18 cellular contexts compared by ENCODE assay signal in genomic region chr20:13395232-13395631, GRCh38.
A peak's percentile ranks its signal among the peaks of the same experiment; 100 is the strongest.
DNase-seq lines count a peak whose midpoint lies in the region; ATAC-seq, FAIRE-seq and TF ChIP-seq lines count a peak whose summit lies in the region.
"Had no signal": no experiment of that assay in that cellular context is flagged by ENCODE, and none has a peak within 500 bp of the region (broad histone marks: within the 10 kb centered on the region; RNA-seq: fewer than 3 reads in every experiment).

No MANE protein-coding gene starts in this region.

- H3K4me1 Mint-ChIP-seq in HFFc6 (ENCODE audit: low read depth), result peaks cover 39% of the 10 kb centered on the region
- H3K4me1 Mint-ChIP-seq: CD4-positive, alpha-beta memory T cell had no signal

- H3K9me3 ChIP-seq in HepG2 (ENCODE audit: low read length), result no peaks in the 10 kb centered on the region
- no peaks in the 10 kb centered on the region for H3K9me3 ChIP-seq in right lobe of liver
- H3K9me3 ChIP-seq in MM.1S (replicated peaks; ENCODE audit: insufficient read depth, low read length), result no peaks in the 10 kb centered on the region
- H3K9me3 ChIP-seq in smooth muscle cell (replicated peaks; ENCODE audit: low read depth), result no peaks in the 10 kb centered on the region
- H3K9me3 ChIP-seq in hepatocyte (ENCODE audit: low read depth), result no peaks in the 10 kb centered on the region
- H3K9me3 ChIP-seq: HAP-1 had no signal

- POLR2A ChIA-PET in HepG2 (lab: Yijun Ruan, JAX), result no interaction called here

- H3K4me3 ChIP-seq in HepG2 (replicated peaks in 1 of 3; ENCODE audit: insufficient read depth in 1 of 3, low read depth in 2 of 3, low read length in 3 of 3) (no peak overlapping the region), right lobe of liver (no peak overlapping the region), MM.1S (ENCODE audit: low read length) (no peak overlapping the region), smooth muscle cell (no peak overlapping the region), hepatocyte (no peak overlapping the region)
- H3K4me3 ChIP-seq: HAP-1 had no signal

- H3K9ac ChIP-seq in HepG2 (ENCODE audit: insufficient read depth, low read depth, low read length) (no peak overlapping the region), MM.1S (ENCODE audit: low read length) (no peak overlapping the region), smooth muscle cell (ENCODE audit: low read depth) (no peak overlapping the region)

- TF ChIP-seq POLR2A in HepG2 (IDR thresholded peaks at IDR 0.05; ENCODE audit: insufficient read depth in 1 of 2, low read depth in 2 of 2, low read length in 2 of 2) (no peak), right lobe of liver (IDR thresholded peaks at IDR 0.05) (no peak)

- no peak for TF ChIP-seq RAD21 in HepG2 (CRISPR knock-in tag; IDR thresholded peaks at IDR 0.05)

- H2AFZ ChIP-seq in HepG2 (ENCODE audit: low read length) (no peak overlapping the region), MM.1S (ENCODE audit: low read length) (no peak overlapping the region), smooth muscle cell (ENCODE audit: low read depth) (no peak overlapping the region), hepatocyte (no peak overlapping the region)

- H3K4me2 ChIP-seq in HepG2 (ENCODE audit: low read depth, low read length) (no peak overlapping the region), MM.1S (ENCODE audit: low read depth, low read length) (peak overlapping the region; percentile 40; the same call in 1 of the 2 replicates), smooth muscle cell (no peak overlapping the region), hepatocyte (no peak overlapping the region)

- no peaks in the 10 kb centered on the region for H3K27me3 Mint-ChIP-seq in HFFc6 (ENCODE audit: insufficient read depth)
- H3K27me3 Mint-ChIP-seq: CD4-positive, alpha-beta memory T cell had no signal

- H3K27ac ChIP-seq in HepG2 (ENCODE audit: extremely low read length, insufficient read depth, low read length) (no peak overlapping the region), right lobe of liver (no peak overlapping the region), MM.1S (ENCODE audit: low read length) (peak overlapping the region; percentile 78; the same call in 1 of the 2 replicates), smooth muscle cell (ENCODE audit: low read depth) (peak overlapping the region; percentile 86), hepatocyte (no peak overlapping the region)

- FAIRE-seq in HepG2 (lab: Jason Lieb, UNC), result no peak
- FAIRE-seq: GM12892, H54 had no signal

- CTCF ChIA-PET in HepG2 (lab: Yijun Ruan, JAX; ENCODE audit: low intra/inter-chr PET ratio, low total read pairs), result no interaction called here

- no peak overlapping the region for H3K4me3 Mint-ChIP-seq in HFFc6
- H3K4me3 Mint-ChIP-seq: CD4-positive, alpha-beta memory T cell had no signal

- WGBS in HepG2 (ENCODE audit: low lambda C conversion rate), result 95% methylated on average over 1 of the region's 1 CpG
- WGBS in right lobe of liver (ENCODE audit: insufficient coverage, low coverage, low lambda C conversion rate, missing lambda C conversion rate), result 78% methylated on average over 1 of the region's 1 CpG
- 63% methylated on average over 1 of the region's 1 CpG for WGBS in smooth muscle cell (ENCODE audit: low lambda C conversion rate)
- WGBS in hepatocyte (ENCODE audit: low lambda C conversion rate, missing lambda C conversion rate), result 87% methylated on average over 1 of the region's 1 CpG

- peak overlapping the region; percentile 86; the same call in 1 of the 2 replicates for H3K27ac Mint-ChIP-seq in HFFc6
- H3K27ac Mint-ChIP-seq: CD4-positive, alpha-beta memory T cell had no signal

- H3K27me3 ChIP-seq in HepG2 (ENCODE audit: control insufficient read depth in 1 of 2, insufficient read depth in 2 of 2, low read length in 2 of 2), result no peaks in the 10 kb centered on the region
- H3K27me3 ChIP-seq in right lobe of liver, result no peaks in the 10 kb centered on the region
- H3K27me3 ChIP-seq in MM.1S (replicated peaks; ENCODE audit: insufficient read depth, low read length), result no peaks in the 10 kb centered on the region
- no peaks in the 10 kb centered on the region for H3K27me3 ChIP-seq in smooth muscle cell (ENCODE audit: low read depth)
- H3K27me3 ChIP-seq in hepatocyte, result no peaks in the 10 kb centered on the region

- intact Hi-C loops in HepG2 (cut with micrococcal nuclease; ENCODE audit: unreplicated experiment) (no loop called here), right lobe of liver (cut with DNase I) (no loop called here)

- BruUV-seq in HepG2 (replicated peaks; lab: Mats Ljungman, UMichigan), result no TSS peak

- no peaks in the 10 kb centered on the region for H3K4me1 ChIP-seq in HepG2 (ENCODE audit: insufficient read depth, low read length)
- no peaks in the 10 kb centered on the region for H3K4me1 ChIP-seq in right lobe of liver
- H3K4me1 ChIP-seq in MM.1S (ENCODE audit: low read length), result peaks cover 70% of the 10 kb centered on the region
- H3K4me1 ChIP-seq in smooth muscle cell (ENCODE audit: low read depth), result peaks cover 18% of the 10 kb centered on the region
- no peaks in the 10 kb centered on the region for H3K4me1 ChIP-seq in hepatocyte (ENCODE audit: insufficient read depth)

- in situ Hi-C loops in HepG2 (cut with HindIII; ENCODE audit: extremely low pct_ligation_motif_present, low pct_unique_long_range_greater_than_20kb), result no loop called here

- H3K36me3 ChIP-seq in HepG2 (replicated peaks in 1 of 2; ENCODE audit: control insufficient read depth in 1 of 2, insufficient read depth in 2 of 2, low read length in 2 of 2) (peaks cover 0 to under 1% of the 10 kb centered on the region in 2 experiments; a peak in 3 of 5 replicates), right lobe of liver (no peaks in the 10 kb centered on the region), MM.1S (replicated peaks; ENCODE audit: insufficient read depth, low read length) (no peaks in the 10 kb centered on the region), smooth muscle cell (ENCODE audit: low read depth) (no peaks in the 10 kb centered on the region), hepatocyte (replicated peaks; ENCODE audit: insufficient read depth, low read depth) (no peaks in the 10 kb centered on the region)
- H3K36me3 ChIP-seq: HAP-1 had no signal

- H3F3A ChIP-seq in MM.1S (ENCODE audit: insufficient read depth, low read length) (peaks cover 45% of the 10 kb centered on the region), smooth muscle cell (ENCODE audit: low read depth) (peaks cover 27% of the 10 kb centered on the region)

- H3K79me2 ChIP-seq in HepG2 (ENCODE audit: insufficient read depth, low read length) (no peaks in the 10 kb centered on the region), MM.1S (ENCODE audit: low read length) (peaks cover 5% of the 10 kb centered on the region; the same call in 1 of the 2 replicates), smooth muscle cell (ENCODE audit: low read depth) (no peaks in the 10 kb centered on the region), hepatocyte (no peaks in the 10 kb centered on the region)

- ATAC-seq in HepG2 (no peak), right lobe of liver (no peak)

- DNase-seq in HepG2 (ENCODE audit: low spot score), result no peak
- DNase-seq in right lobe of liver, result no peak
- DNase-seq in HFFc6, result no peak
- DNase-seq in MM.1S, result no peak
- DNase-seq in smooth muscle cell (lab: John Stamatoyannopoulos, UW; ENCODE audit: unreplicated experiment), result no peak
- no peak for DNase-seq in SHP77 (lab: John Stamatoyannopoulos, UW)
- no peak for DNase-seq in NCI-H748 treated with DMSO at 0.1 percent for 48 hours (lab: John Stamatoyannopoulos, UW)
- DNase-seq in hepatocyte (ENCODE audit: low spot score), result no peak
- DNase-seq: 8988T; C1 segment of cervical spinal cord; Calu3; CD4-positive, alpha-beta memory T cell; COR-L47; DMS53; GOT3 had no signal

- no peaks in the 10 kb centered on the region for H3K9me3 Mint-ChIP-seq in HFFc6

- no peaks in the 10 kb centered on the region for H3K36me3 Mint-ChIP-seq in HFFc6 (ENCODE audit: low read depth)

- TF ChIP-seq EP300 in HepG2 (IDR thresholded peaks at IDR 0.05; ENCODE audit: low read depth in 2 of 2, low read length in 2 of 2), result no peak
- no peak for TF ChIP-seq EP300 in HepG2 (CRISPR knock-in tag; IDR thresholded peaks at IDR 0.05; ENCODE audit: borderline replicate concordance)

- no peak for TF ChIP-seq CTCF in HepG2 (CRISPR knock-in tag; IDR thresholded peaks at IDR 0.05)
- no peak for TF ChIP-seq CTCF in right lobe of liver (IDR thresholded peaks at IDR 0.05)
- no peak for TF ChIP-seq CTCF in HFFc6 (IDR thresholded peaks at IDR 0.05)
- no peak for TF ChIP-seq CTCF in MM.1S (IDR thresholded peaks at IDR 0.05; ENCODE audit: low read length)
- no peak for TF ChIP-seq CTCF in smooth muscle cell (IDR thresholded peaks at IDR 0.05; ENCODE audit: borderline replicate concordance, insufficient read depth, poor library complexity, severe bottlenecking)
- no peak for TF ChIP-seq CTCF in hepatocyte (IDR thresholded peaks at IDR 0.05; ENCODE audit: poor library complexity)

- H4K20me1 ChIP-seq in HepG2 (ENCODE audit: insufficient read depth, low read length), result no peaks in the 10 kb centered on the region
- no peaks in the 10 kb centered on the region for H4K20me1 ChIP-seq in MM.1S (ENCODE audit: insufficient read depth, low read length)
- no peaks in the 10 kb centered on the region for H4K20me1 ChIP-seq in smooth muscle cell (ENCODE audit: low read depth)
- H4K20me1 ChIP-seq in hepatocyte (ENCODE audit: insufficient read depth, poor library complexity, severe bottlenecking), result no peaks in the 10 kb centered on the region

- H3K9me2 ChIP-seq in MM.1S (replicated peaks; ENCODE audit: insufficient read depth, low read length) (no peaks in the 10 kb centered on the region), hepatocyte (replicated peaks; ENCODE audit: insufficient read depth) (no peaks in the 10 kb centered on the region)

TF ChIP-seq in HepG2, 621 proteins besides CTCF, POLR2A, EP300 and RAD21:
- TF ChIP-seq MAFF (IDR thresholded peaks at IDR 0.05; ENCODE audit: low read depth, low read length) (peak; percentile 83), BCL6 (CRISPR knock-in tag; IDR thresholded peaks at IDR 0.05) (peak; percentile 37; the same call in 1 of the 2 replicates), MAFK (conservative IDR thresholded peaks at IDR 0.05 in 1 of 2, IDR thresholded peaks at IDR 0.05 in 1 of 2; ENCODE audit: low read length in 2 of 2) (peak; percentile 93 to 94), ZNF17 (CRISPR knock-in tag; IDR thresholded peaks at IDR 0.05) (no peak), NFE2L2 (IDR thresholded peaks at IDR 0.05; ENCODE audit: low read length) (peak; percentile 92)

Comparison
In these comparisons a context has a peak if more than half of its experiments do, and no peak if none do; other contexts are left out.
1. H3K27ac ChIP-seq: peak in MM.1S (single experiment) and smooth muscle cell (single experiment); none in HepG2 (single experiment), right lobe of liver (0 of 3) and hepatocyte (single experiment).